Comparison of ENCODE assay signal across 8 cellular contexts in genomic region chr19:13153627-13154240, GRCh38.
A peak's percentile ranks its signal among the peaks of the same experiment; 100 is the strongest.
DNase-seq lines count a peak whose midpoint lies in the region; ATAC-seq and TF ChIP-seq lines count a peak whose summit lies in the region.

No MANE protein-coding gene starts in this region.

- H2AFZ ChIP-seq in SU-DHL-6 (ENCODE audit: low read depth, low read length, severe bottlenecking) = no peak overlapping the region

- H3K27me3 ChIP-seq in SU-DHL-6 (ENCODE audit: low read length) = no peaks in the 10 kb centered on the region
- H3K27me3 ChIP-seq in mucosa of stomach (ENCODE audit: control insufficient read depth, insufficient read depth, low read length) = no peaks in the 10 kb centered on the region

- H3K4me3 ChIP-seq in SU-DHL-6 (ENCODE audit: insufficient read depth, low read length, poor library complexity, severe bottlenecking) (peak overlapping the region; percentile 73), mucosa of stomach (ENCODE audit: low read length) (peak overlapping the region; percentile 88)

- peak overlapping the region; percentile 90 for H3K27ac ChIP-seq in SU-DHL-6 (ENCODE audit: low read depth, low read length)

- H3K9ac ChIP-seq in SU-DHL-6 (ENCODE audit: low read length) (peak overlapping the region; percentile 91), mucosa of stomach (ENCODE audit: low read length) (peak overlapping the region; percentile 97)

- peak overlapping the region; percentile 82 for H3K4me2 ChIP-seq in SU-DHL-6 (ENCODE audit: low read depth, low read length, poor library complexity, severe bottlenecking)

- peaks cover 19% of the 10 kb centered on the region for H3K79me2 ChIP-seq in SU-DHL-6 (ENCODE audit: insufficient read depth, low read length)

- H3K9me3 ChIP-seq in SU-DHL-6 (ENCODE audit: insufficient read depth, low read length) (no peaks in the 10 kb centered on the region), mucosa of stomach (ENCODE audit: control insufficient read depth, low read length) (no peaks in the 10 kb centered on the region)

- no peak for TF ChIP-seq CTCF in SU-DHL-6 (IDR thresholded peaks at IDR 0.05; ENCODE audit: insufficient read depth, low read length, poor library complexity, severe bottlenecking)

- intact Hi-C loops in posterior cingulate gyrus (cut with DNase I) = loop anchor here (1.0 kb wide), 1 partner anchor 109 kb away; no protein-coding TSS in a partner anchor

- no peaks in the 10 kb centered on the region for H3K9me2 ChIP-seq in SU-DHL-6 (replicated peaks; ENCODE audit: insufficient read depth, low read length)

- H3K36me3 ChIP-seq in SU-DHL-6 (ENCODE audit: low read length) = no peaks in the 10 kb centered on the region; the same call in 1 of the 2 replicates
- no peaks in the 10 kb centered on the region for H3K36me3 ChIP-seq in mucosa of stomach (ENCODE audit: control insufficient read depth, insufficient read depth, low read length)

- DNase-seq in activated T-cell treated with anti-CD3 and anti-CD28 coated beads for 1 hour (ENCODE audit: low read depth) (peak; percentile 25), activated T-cell treated with anti-CD3 and anti-CD28 coated beads for 4 hours (no peak), hippocampal formation (lab: John Stamatoyannopoulos, UW) (no peak), posterior cingulate gyrus (no peak)
- peak; percentile 12 for DNase-seq in effector CD4-positive, alpha-beta T cell

- H3K4me1 ChIP-seq in mucosa of stomach (ENCODE audit: control insufficient read depth, insufficient read depth, low read length) = peaks cover 24% of the 10 kb centered on the region

- H3F3A ChIP-seq in SU-DHL-6 (ENCODE audit: insufficient read depth) = peaks cover 37% of the 10 kb centered on the region

- H4K20me1 ChIP-seq in SU-DHL-6 (ENCODE audit: low read depth, low read length) = no peaks in the 10 kb centered on the region; the same call in 1 of the 2 replicates

- ATAC-seq in GM21723 (IDR thresholded peaks at IDR 0.05; ENCODE audit: unreplicated experiment) = no peak

Comparison
In these comparisons a context has a peak if more than half of its experiments do, and no peak if none do; other contexts are left out.
1. DNase-seq: peak in activated T-cell treated with anti-CD3 and anti-CD28 coated beads for 1 hour (single experiment) and effector CD4-positive, alpha-beta T cell (single experiment); none in activated T-cell treated with anti-CD3 and anti-CD28 coated beads for 4 hours (single experiment), hippocampal formation (0 of 2) and posterior cingulate gyrus (0 of 10).